ENCODE assay signal across 13 cellular contexts in the genomic region with DNA sequence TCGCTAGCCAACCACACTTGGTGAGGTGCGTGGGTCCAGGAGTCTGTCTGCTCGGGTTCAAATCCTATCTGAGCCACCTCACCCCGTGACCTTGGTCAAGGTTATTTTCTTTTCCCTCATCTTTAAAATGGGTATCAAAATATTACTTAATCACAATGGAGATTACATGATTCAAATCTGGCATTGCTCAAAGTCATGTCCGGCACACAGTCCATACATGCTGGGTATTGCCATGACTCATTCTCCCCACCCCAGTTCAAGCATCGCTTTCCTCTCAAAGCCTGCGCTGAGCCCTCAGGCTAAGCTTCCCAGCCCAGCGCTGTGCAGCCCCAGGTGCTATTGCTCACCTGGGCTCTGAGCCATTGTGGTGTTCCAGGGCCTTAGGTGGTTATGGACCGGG. TPM values are rescaled to one million over a fixed set of nuclear protein-coding genes. Genes with fewer than 3 reads are reported as not detected.
DNase-seq lines count a peak whose midpoint lies in the region; FAIRE-seq and TF ChIP-seq lines count a peak whose summit lies in the region.
"Had no signal": no experiment of that assay in that cellular context is flagged by ENCODE, and none has a peak within 500 bp of the region (broad histone marks: within the 10 kb centered on the region; RNA-seq: fewer than 3 reads in every experiment).

No MANE protein-coding gene starts in this region.

- H3K9me3 ChIP-seq in breast epithelium (no peaks in the 10 kb centered on the region), keratinocyte (ENCODE audit: control insufficient read depth, low read depth, low read length) (no peaks in the 10 kb centered on the region), tibial artery (no peaks in the 10 kb centered on the region), Caco-2 (no peaks in the 10 kb centered on the region)

- H3K27ac Mint-ChIP-seq in MCF 10A (ENCODE audit: low read depth, unreplicated experiment) = no peak overlapping the region
- H3K27ac Mint-ChIP-seq in Caco-2 (ENCODE audit: unreplicated experiment) = no peak overlapping the region

- H3K4me3 Mint-ChIP-seq in MCF 10A (ENCODE audit: unreplicated experiment) = no peak overlapping the region
- no peak overlapping the region for H3K4me3 Mint-ChIP-seq in Caco-2 (ENCODE audit: unreplicated experiment)

- no peak overlapping the region for H2AFZ ChIP-seq in keratinocyte (ENCODE audit: control insufficient read depth, low read length)

- H3K4me1 ChIP-seq in breast epithelium = no peaks in the 10 kb centered on the region
- peaks cover 31% of the 10 kb centered on the region for H3K4me1 ChIP-seq in keratinocyte (ENCODE audit: control insufficient read depth, extremely low read depth, insufficient read depth, low read length)
- H3K4me1 ChIP-seq in tibial artery = peaks cover 0 to 50% (median 26%) of the 10 kb centered on the region in 4 donors
- H3K4me1 ChIP-seq in Caco-2 = peaks cover 12% of the 10 kb centered on the region

- CTCF ChIA-PET in MCF 10A (lab: Yijun Ruan, JAX) (interaction anchor here (1.0 to 2.7 kb wide), 14 partner anchors 8 to 361 kb away, joined by 3 to 50 read pairs (median 4); no protein-coding TSS in a partner anchor), Caco-2 (lab: Charles Lee) (interaction anchor here (0.7 to 1.9 kb wide), 6 partner anchors 26 to 190 kb away, joined by 3 to 29 read pairs (median 10); no protein-coding TSS in a partner anchor)

- H3K4me2 ChIP-seq in keratinocyte (ENCODE audit: control insufficient read depth, extremely low read depth, insufficient read depth, low read depth, low read length) = peak overlapping the region; percentile 50

- H3K4me3 ChIP-seq in breast epithelium (no peak overlapping the region), astrocyte of the spinal cord (ENCODE audit: low read depth, low read length) (no peak overlapping the region), keratinocyte (ENCODE audit: control insufficient read depth in 2 of 3, extremely low read depth in 1 of 3, insufficient read depth in 2 of 3, low read depth in 1 of 3, low read length in 3 of 3) (no peak overlapping the region), tibial artery (no peak overlapping the region), Caco-2 (ENCODE audit: low read depth, low read length) (no peak overlapping the region)
- H3K4me3 ChIP-seq: skin epidermis had no signal

- H3K36me3 ChIP-seq in breast epithelium (no peaks in the 10 kb centered on the region), keratinocyte (ENCODE audit: control insufficient read depth in 2 of 2, extremely low read depth in 1 of 2, insufficient read depth in 2 of 2, low read length in 2 of 2) (peaks cover 4 to 5% of the 10 kb centered on the region in 2 experiments), tibial artery (peaks cover 0 to 4% (median 0%) of the 10 kb centered on the region in 3 donors), Caco-2 (ENCODE audit: control insufficient read depth, insufficient read depth, low read length) (no peaks in the 10 kb centered on the region)

- DNase-seq in MCF 10A (ENCODE audit: unreplicated experiment) (peak; percentile 77), breast epithelium (ENCODE audit: low spot score in 2 of 2) (no peak), astrocyte of the spinal cord (ENCODE audit: low read depth, low spot score) (peak; percentile 14), keratinocyte (ENCODE audit: low read depth, low spot score) (peak; percentile 92), tibial artery (no peak), NOMO-1 treated with dmso at 0.1 percent for 144 hours (lab: John Stamatoyannopoulos, UW; ENCODE audit: unreplicated experiment) (no peak), Caco-2 (no peak), NCI-H187 treated with DMSO at 0.1 percent for 48 hours (lab: John Stamatoyannopoulos, UW) (no peak)
- DNase-seq: effector CD8-positive, alpha-beta T cell; GF-D8; KG1; SHP77 had no signal

- no peaks in the 10 kb centered on the region for H3K27me3 ChIP-seq in breast epithelium
- no peaks in the 10 kb centered on the region for H3K27me3 ChIP-seq in keratinocyte (ENCODE audit: control insufficient read depth, extremely low read depth, insufficient read depth, low read length)
- no peaks in the 10 kb centered on the region for H3K27me3 ChIP-seq in tibial artery
- H3K27me3 ChIP-seq in Caco-2 (replicated peaks; ENCODE audit: control insufficient read depth, insufficient read depth, low read length) = no peaks in the 10 kb centered on the region

- H3K4me1 Mint-ChIP-seq in MCF 10A (ENCODE audit: insufficient read depth, unreplicated experiment) (peaks cover 27% of the 10 kb centered on the region), Caco-2 (ENCODE audit: low read depth, unreplicated experiment) (peaks cover 13% of the 10 kb centered on the region)

- peaks cover 4% of the 10 kb centered on the region for H3K79me2 ChIP-seq in keratinocyte (ENCODE audit: control insufficient read depth, insufficient read depth, low read length)

- H4K20me1 ChIP-seq in keratinocyte (ENCODE audit: control insufficient read depth, extremely low read depth, insufficient read depth, low read length) = no peaks in the 10 kb centered on the region

- H3K36me3 Mint-ChIP-seq in MCF 10A (ENCODE audit: insufficient read depth, unreplicated experiment) = peaks cover 3% of the 10 kb centered on the region
- H3K36me3 Mint-ChIP-seq in Caco-2 (ENCODE audit: insufficient read depth, unreplicated experiment) = peaks cover 14% of the 10 kb centered on the region

- POLR2A ChIA-PET in MCF 10A (lab: Yijun Ruan, JAX) (interaction anchor here (1.3 to 4.5 kb wide), 7 partner anchors 18 to 197 kb away, joined by 6 to 43 read pairs (median 28); a partner anchor contains a TSS), Caco-2 (lab: Charles Lee) (interaction anchor here (1.9 kb wide), 1 partner anchor 49 kb away, joined by 20 read pairs; a partner anchor contains a TSS)

- H3K9me3 Mint-ChIP-seq in MCF 10A (ENCODE audit: unreplicated experiment) (no peaks in the 10 kb centered on the region), Caco-2 (ENCODE audit: unreplicated experiment) (no peaks in the 10 kb centered on the region)

- no peak for TF ChIP-seq CTCF in MCF 10A (IDR thresholded peaks at IDR 0.05; ENCODE audit: unreplicated experiment)
- no peak for TF ChIP-seq CTCF in breast epithelium (IDR thresholded peaks at IDR 0.05)
- no peak for TF ChIP-seq CTCF in astrocyte of the spinal cord (IDR thresholded peaks at IDR 0.05; ENCODE audit: low read depth, low read length)
- TF ChIP-seq CTCF in keratinocyte (optimal IDR thresholded peaks at IDR 0.05 in 1 of 3, IDR thresholded peaks at IDR 0.05 in 1 of 3, conservative IDR thresholded peaks at IDR 0.05 in 1 of 3; ENCODE audit: extremely low read depth in 1 of 3, insufficient read depth in 2 of 3, low read length in 3 of 3) = no peak
- no peak for TF ChIP-seq CTCF in tibial artery (IDR thresholded peaks at IDR 0.05)
- TF ChIP-seq CTCF in Caco-2 (IDR thresholded peaks at IDR 0.05; ENCODE audit: insufficient read depth in 1 of 2, low read depth in 1 of 2, low read length in 1 of 2, severe bottlenecking in 1 of 2, unreplicated experiment in 1 of 2) = no peak

- no peaks in the 10 kb centered on the region for H3K9me1 ChIP-seq in keratinocyte (ENCODE audit: control insufficient read depth, extremely low read depth, insufficient read depth, low read length)

- peak overlapping the region in 1 of 2 donors; percentile 16 for H3K27ac ChIP-seq in breast epithelium
- peak overlapping the region; percentile 97 for H3K27ac ChIP-seq in keratinocyte (ENCODE audit: control insufficient read depth, insufficient read depth, low read length)
- peak overlapping the region; percentile 77 to 82 for H3K27ac ChIP-seq in tibial artery

- peak overlapping the region; percentile 77 for H3K9ac ChIP-seq in keratinocyte (ENCODE audit: control insufficient read depth, extremely low read depth, insufficient read depth, low read length)

- in situ Hi-C loops in astrocyte of the spinal cord (cut with HindIII; ENCODE audit: low sequenced_read_pairs) = no loop called here

- peak; percentile 84 for FAIRE-seq in keratinocyte (lab: Jason Lieb, UNC)

- H3K27me3 Mint-ChIP-seq in MCF 10A (ENCODE audit: insufficient read depth, unreplicated experiment) = no peaks in the 10 kb centered on the region
- no peaks in the 10 kb centered on the region for H3K27me3 Mint-ChIP-seq in Caco-2 (ENCODE audit: insufficient read depth, unreplicated experiment)

- no peak for TF ChIP-seq POLR2A in breast epithelium (IDR thresholded peaks at IDR 0.05)

- dilution Hi-C loops in keratinocyte (cut with MboI; ENCODE audit: extremely low pct_ligation_motif_present, low sequenced_read_pairs) = no loop called here

- BruUV-seq in MCF 10A (replicated peaks; lab: Mats Ljungman, UMichigan) = no TSS peak
- no TSS peak for BruUV-seq in Caco-2 (replicated peaks; lab: Mats Ljungman, UMichigan)

- intact Hi-C loops in MCF 10A (cut with micrococcal nuclease) = loop anchor here (5.0 kb wide), 1 partner anchor 265 kb away; no protein-coding TSS in a partner anchor
- intact Hi-C loops in breast epithelium (cut with DNase I; ENCODE audit: low total_unique reads) = no loop called here
- intact Hi-C loops in tibial artery (cut with DNase I; ENCODE audit: low total_unique reads) = loop anchor here (5.0 kb wide), 2 partner anchors 50 to 140 kb away; a partner anchor contains a TSS
- intact Hi-C loops in Caco-2 (cut with micrococcal nuclease; ENCODE audit: unreplicated experiment) = loop anchor here (10.0 kb wide), 1 partner anchor 262 kb away; no protein-coding TSS in a partner anchor

RNA-seq across cellular contexts. Expression of a gene that starts 27.1 kb away (rescaled TPM):
- total RNA-seq in MCF 10A (2022) (33.4 and 44.8 TPM in 2 replicates), breast epithelium (10 to 100 TPM; 40.6 to 62.3 (median 59.3) TPM), Caco-2 (2022) (46.5 and 51.7 TPM in 2 replicates)
- 52.3 to 55.1 TPM (median 54.6 TPM) in 3 replicates for polyA plus RNA-seq in keratinocyte
- 47.0 TPM for polyA plus RNA-seq in keratinocyte (2011; ENCODE audit: low read depth)
- polyA plus RNA-seq in keratinocyte (2011; cell fraction: cytosol; rRNA removed) = 40.7 and 50.1 TPM in 2 replicates
- polyA plus RNA-seq in keratinocyte (2011; cell fraction: nucleus; rRNA removed) = 64.8 and 66.7 TPM in 2 replicates
- polyA plus RNA-seq in keratinocyte (2012; ENCODE audit: low replicate concordance) = 38.4 and 45.5 TPM in 2 replicates
- 38.9 to 48.4 TPM (median 45.6 TPM) in 3 replicates for polyA minus RNA-seq in keratinocyte
- polyA minus RNA-seq in keratinocyte (2011; cell fraction: cytosol; rRNA and poly(A)+ RNA removed) = 28.0 TPM
- polyA minus RNA-seq in keratinocyte (2011; cell fraction: nucleus; rRNA and poly(A)+ RNA removed) = 26.2 and 31.6 TPM in 2 replicates

RNA-seq across cellular contexts. Expression of a gene that starts 41.6 kb away (rescaled TPM):
- 0.93 and 1.1 TPM in 2 replicates for total RNA-seq in MCF 10A (2022)
- 1 to 10 TPM; 1.3 to 1.9 (median 1.4) TPM for total RNA-seq in breast epithelium
- 0.22 to 0.31 TPM (median 0.31 TPM) in 3 replicates for polyA plus RNA-seq in keratinocyte
- 0.07 TPM for polyA plus RNA-seq in keratinocyte (2011; ENCODE audit: low read depth)
- polyA plus RNA-seq in keratinocyte (2011; cell fraction: cytosol; rRNA removed) = 0.10 and 0.19 TPM in 2 replicates
- 0.92 and 1.1 TPM in 2 replicates for polyA plus RNA-seq in keratinocyte (2011; cell fraction: nucleus; rRNA removed)
- 0.08 and 0.11 TPM in 2 replicates for polyA plus RNA-seq in keratinocyte (2012; ENCODE audit: low replicate concordance)
- polyA minus RNA-seq in keratinocyte = 0.07 to 0.32 TPM in 2 of 3 replicates, not detected in the other
- not detected for polyA minus RNA-seq in keratinocyte (2011; cell fraction: cytosol; rRNA and poly(A)+ RNA removed)
- polyA minus RNA-seq in keratinocyte (2011; cell fraction: nucleus; rRNA and poly(A)+ RNA removed) = 0.11 and 0.54 TPM in 2 replicates
- total RNA-seq in Caco-2 (2022) = 0.65 and 0.75 TPM in 2 replicates

RNA-seq across cellular contexts. Expression of a gene that starts 49.3 kb away (rescaled TPM):
- total RNA-seq in MCF 10A (2022) = 20.8 and 28.0 TPM in 2 replicates
- total RNA-seq in breast epithelium = 10 to 100 TPM; 35.1 to 53.6 (median 51.8) TPM
- 38.4 to 76.0 TPM (median 71.9 TPM) in 3 replicates for polyA plus RNA-seq in keratinocyte
- 13.5 TPM for polyA plus RNA-seq in keratinocyte (2011; ENCODE audit: low read depth)
- polyA plus RNA-seq in keratinocyte (2011; cell fraction: cytosol; rRNA removed) = 46.9 and 80.2 TPM in 2 replicates
- polyA plus RNA-seq in keratinocyte (2011; cell fraction: nucleus; rRNA removed) = 31.5 and 46.9 TPM in 2 replicates
- 8.0 and 64.9 TPM in 2 replicates for polyA plus RNA-seq in keratinocyte (2012; ENCODE audit: low replicate concordance)
- 9.1 to 34.9 TPM (median 24.7 TPM) in 3 replicates for polyA minus RNA-seq in keratinocyte
- polyA minus RNA-seq in keratinocyte (2011; cell fraction: cytosol; rRNA and poly(A)+ RNA removed) = 33.0 TPM
- polyA minus RNA-seq in keratinocyte (2011; cell fraction: nucleus; rRNA and poly(A)+ RNA removed) = 11.6 and 16.4 TPM in 2 replicates
- total RNA-seq in Caco-2 (2022) = 75.6 and 81.9 TPM in 2 replicates

Comparison
In these comparisons a context has a peak if more than half of its experiments do, and no peak if none do; other contexts are left out.
1. DNase-seq: peak in MCF 10A (single experiment), astrocyte of the spinal cord (single experiment) and keratinocyte (single experiment); none in breast epithelium (0 of 2), tibial artery (0 of 2), NOMO-1 treated with dmso at 0.1 percent for 144 hours (single experiment), Caco-2 (0 of 2) and NCI-H187 treated with DMSO at 0.1 percent for 48 hours (single experiment).